ENCODE assay signal across 1 cellular context in genomic region chr11:27216268-27217149, GRCh38.
TF ChIP-seq lines count a peak whose summit lies in the region.

No MANE protein-coding gene starts in this region.

TF ChIP-seq in GM23338, 12 proteins besides CTCF, POLR2A, EP300 and RAD21 (continued from another document):
- TF ChIP-seq ZNF462 (CRISPR knock-in tag; IDR thresholded peaks at IDR 0.05), result no peak
- no peak for TF ChIP-seq EZH2phosphoT487 (IDR thresholded peaks at IDR 0.05; ENCODE audit: unreplicated experiment)
